8 cellular contexts compared by ENCODE assay signal in the genomic region with DNA sequence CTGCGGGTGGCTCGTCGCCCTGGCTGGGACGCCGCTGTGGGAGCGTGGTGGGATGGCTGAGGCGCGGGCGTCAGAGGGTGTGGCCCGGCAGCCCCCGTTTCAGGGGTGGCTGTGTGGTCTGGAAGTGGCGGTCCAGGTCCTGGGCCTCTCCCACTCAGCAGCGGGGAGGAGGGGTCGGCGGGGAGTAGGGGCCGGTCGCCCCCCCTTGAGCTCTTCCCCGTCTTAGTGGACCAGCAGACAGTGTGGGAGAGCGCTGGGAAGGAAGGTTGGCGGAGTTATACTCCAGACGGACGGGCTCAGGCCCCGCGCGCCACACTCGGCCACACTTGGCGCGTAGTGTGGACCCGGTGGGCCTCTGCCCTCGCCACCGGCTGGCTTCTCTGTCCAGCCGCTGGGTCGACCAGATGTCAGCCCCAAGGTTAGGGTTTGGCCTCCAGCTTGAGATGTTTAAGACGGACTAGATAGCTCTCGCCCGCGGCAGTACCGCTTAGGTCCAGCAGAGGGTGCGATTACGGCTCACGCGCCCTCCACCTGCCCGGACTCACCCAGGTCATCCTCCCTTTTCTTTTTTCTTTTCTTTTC. TPM values are rescaled to one million over a fixed set of nuclear protein-coding genes. Genes with fewer than 3 reads are reported as not detected.
DNase-seq lines count a peak whose midpoint lies in the region; ATAC-seq and TF ChIP-seq lines count a peak whose summit lies in the region.

No MANE protein-coding gene starts in this region.

- H3K9me3 Mint-ChIP-seq in activated CD8-positive, alpha-beta memory T cell treated with anti-CD3 and anti-CD28 coated beads, Interleukin-2, amount 10 ng/mL, durations not matched to agents 7 days and 5 days (ENCODE audit: low read depth), result peaks cover 14% of the 10 kb centered on the region

- H3K4me1 Mint-ChIP-seq in activated CD8-positive, alpha-beta memory T cell treated with anti-CD3 and anti-CD28 coated beads, Interleukin-2, amount 10 ng/mL, durations not matched to agents 7 days and 5 days, result no peaks in the 10 kb centered on the region

- TF ChIP-seq CTCF in 22Rv1 (IDR thresholded peaks at IDR 0.05) (peak; percentile 88), fibroblast of mammary gland (conservative IDR thresholded peaks at IDR 0.05; ENCODE audit: control insufficient read depth, insufficient read depth, low read depth, low read length) (peak; percentile 42), sigmoid colon (IDR thresholded peaks at IDR 0.05) (peak; percentile 31 to 78 (median 48))

- peaks cover 10% of the 10 kb centered on the region for H3K36me3 Mint-ChIP-seq in activated CD8-positive, alpha-beta memory T cell treated with anti-CD3 and anti-CD28 coated beads, Interleukin-2, amount 10 ng/mL, durations not matched to agents 7 days and 5 days

- H3K27me3 Mint-ChIP-seq in activated CD8-positive, alpha-beta memory T cell treated with anti-CD3 and anti-CD28 coated beads, Interleukin-2, amount 10 ng/mL, durations not matched to agents 7 days and 5 days, result no peaks in the 10 kb centered on the region

- no peaks in the 10 kb centered on the region for H3K27me3 ChIP-seq in sigmoid colon

- DNase-seq in activated CD8-positive, alpha-beta memory T cell treated with anti-CD3 and anti-CD28 coated beads, Interleukin-2, amount 10 ng/mL, durations not matched to agents 7 days and 5 days, result peak; percentile 55
- peak; percentile 30 for DNase-seq in fibroblast of mammary gland (ENCODE audit: low read depth)
- peak; percentile 76 for DNase-seq in sigmoid colon

- H3K27ac Mint-ChIP-seq in activated CD8-positive, alpha-beta memory T cell treated with anti-CD3 and anti-CD28 coated beads, Interleukin-2, amount 10 ng/mL, durations not matched to agents 7 days and 5 days, result no peak overlapping the region

- no peak for TF ChIP-seq POLR2A in sigmoid colon (IDR thresholded peaks at IDR 0.05)

- peak overlapping the region; percentile 57 for H3K27ac ChIP-seq in 22Rv1
- peak overlapping the region in 1 of 4 donors; percentile 60 for H3K27ac ChIP-seq in sigmoid colon

- CTCF ChIA-PET in activated CD8-positive, alpha-beta memory T cell treated with anti-CD3 and anti-CD28 coated beads, Interleukin-2, amount 10 ng/mL, durations not matched to agents 7 days and 5 days (lab: Charles Lee), result interaction anchor here (1.0 to 1.2 kb wide), 4 partner anchors 20 to 708 kb away, joined by 3 to 4 read pairs (median 3); partner anchors contain the start of gene ZNF66

- H3K4me3 ChIP-seq in fibroblast of mammary gland (ENCODE audit: control insufficient read depth, low read depth, low read length), result no peak overlapping the region
- H3K4me3 ChIP-seq in sigmoid colon, result peak overlapping the region in 2 of 4 donors; percentile 0 to 31

- no peaks in the 10 kb centered on the region for H3K9me3 ChIP-seq in sigmoid colon

- H3K4me3 Mint-ChIP-seq in activated CD8-positive, alpha-beta memory T cell treated with anti-CD3 and anti-CD28 coated beads, Interleukin-2, amount 10 ng/mL, durations not matched to agents 7 days and 5 days, result peak overlapping the region; percentile 37

- 85 to 92% methylated on average over 43 of the region's 43 CpGs for WGBS in sigmoid colon, 2 donors

- intact Hi-C loops in sigmoid colon (cut with DNase I), result loop anchor here (2.0 kb wide), 1 partner anchor 215 kb away; no protein-coding TSS in a partner anchor

- peak; percentile 75 for ATAC-seq in HG03521 (IDR thresholded peaks at IDR 0.05; ENCODE audit: unreplicated experiment)
- peak; percentile 61 for ATAC-seq in activated CD8-positive, alpha-beta memory T cell treated with anti-CD3 and anti-CD28 coated beads, Interleukin-2, amount 10 ng/mL, durations not matched to agents 7 days and 5 days
- no peak for ATAC-seq in HG03139 (IDR thresholded peaks at IDR 0.05; ENCODE audit: unreplicated experiment)
- ATAC-seq in HG03135 (IDR thresholded peaks at IDR 0.05; ENCODE audit: unreplicated experiment), result no peak
- ATAC-seq in HG03469 (IDR thresholded peaks at IDR 0.05; ENCODE audit: unreplicated experiment), result no peak

- H3K36me3 ChIP-seq in sigmoid colon, result no peaks in the 10 kb centered on the region

- no peaks in the 10 kb centered on the region for H3K4me1 ChIP-seq in sigmoid colon

- TF ChIP-seq EP300 in sigmoid colon (IDR thresholded peaks at IDR 0.05), result no peak

RNA-seq across cellular contexts. Expression of gene ZNF429, which starts 21.7 kb away (rescaled TPM):
- total RNA-seq in activated CD8-positive, alpha-beta memory T cell treated with anti-CD3 and anti-CD28 coated beads, Interleukin-2, amount 10 ng/mL, durations not matched to agents 7 days and 5 days, result 10 to 100 TPM in 1 of 2 experiments, 1 to 10 TPM in 1; 6.7 to 10.4 TPM
- total RNA-seq in sigmoid colon, result 10 to 100 TPM; 10.9 to 15.7 (median 12.5) TPM
- 1 to 10 TPM; 6.5 to 8.5 (median 7.8) TPM for polyA plus RNA-seq in sigmoid colon

Comparison
In these comparisons a context has a peak if more than half of its experiments do, and no peak if none do; other contexts are left out.
1. ATAC-seq: peak in HG03521 (single experiment) and activated CD8-positive, alpha-beta memory T cell treated with anti-CD3 and anti-CD28 coated beads, Interleukin-2, amount 10 ng/mL, durations not matched to agents 7 days and 5 days (single experiment); none in HG03139 (single experiment), HG03135 (single experiment) and HG03469 (single experiment).
2. Peak in every context shown above with its lines, with median percentiles within 50 percentile points of each other: CTCF ChIP-seq and DNase-seq.